In genomic region chr16:2089676-2090480, GRCh38 we compare ENCODE assay signal across 14 cellular contexts. TPM values are rescaled to one million over a fixed set of nuclear protein-coding genes. Genes with fewer than 3 reads are reported as not detected.
A peak's percentile ranks its signal among the peaks of the same experiment; 100 is the strongest.
DNase-seq lines count a peak whose midpoint lies in the region; ATAC-seq, FAIRE-seq and TF ChIP-seq lines count a peak whose summit lies in the region.
"Had no signal": no experiment of that assay in that cellular context is flagged by ENCODE, and none has a peak within 500 bp of the region (broad histone marks: within the 10 kb centered on the region; RNA-seq: fewer than 3 reads in every experiment).

No MANE protein-coding gene starts in this region.

- H3K4me3 Mint-ChIP-seq in T-cell, result no peak overlapping the region

- no peaks in the 10 kb centered on the region for H3K9me3 ChIP-seq in HCT116 (ENCODE audit: control insufficient read depth in 1 of 2, insufficient read depth in 1 of 2, low read depth in 1 of 2, low read length in 2 of 2)
- H3K9me3 ChIP-seq in K562 (replicated peaks; ENCODE audit: control insufficient read depth, insufficient read depth, low read depth, low read length), result no peaks in the 10 kb centered on the region
- no peaks in the 10 kb centered on the region for H3K9me3 ChIP-seq in kidney (ENCODE audit: control insufficient read depth in 1 of 2, low read length in 2 of 2)

- no peak for TF ChIP-seq EP300 in K562 (IDR thresholded peaks at IDR 0.05; ENCODE audit: low read length)

- H3K4me1 ChIP-seq in HCT116 (ENCODE audit: control insufficient read depth in 1 of 2, insufficient read depth in 2 of 2, low read length in 2 of 2) (peaks cover 9 to 29% of the 10 kb centered on the region in 2 experiments), K562 (replicated peaks in 1 of 2; ENCODE audit: control insufficient read depth in 2 of 2, insufficient read depth in 2 of 2, low read length in 2 of 2) (peaks cover 0 to 25% of the 10 kb centered on the region in 2 experiments; a peak in 1 of 5 replicates), kidney (ENCODE audit: control insufficient read depth in 1 of 2, insufficient read depth in 1 of 2, low read depth in 1 of 2, low read length in 2 of 2) (peaks cover 3 to 23% of the 10 kb centered on the region in 2 donors)

- H3K36me3 ChIP-seq in HCT116 (ENCODE audit: control insufficient read depth in 1 of 2, insufficient read depth in 2 of 2, low read length in 2 of 2) (peaks cover 5 to 18% of the 10 kb centered on the region in 2 experiments; a peak in 2 of 4 replicates), K562 (ENCODE audit: control insufficient read depth, insufficient read depth, low read length) (peaks cover 79% of the 10 kb centered on the region; the same call in 2 of the 3 replicates), kidney (ENCODE audit: control insufficient read depth in 1 of 2, insufficient read depth in 2 of 2, low read length in 2 of 2) (peaks cover 7 to 11% of the 10 kb centered on the region in 2 donors)

- TF ChIP-seq POLR2A in HCT116 (IDR thresholded peaks at IDR 0.05; ENCODE audit: borderline replicate concordance, extremely low read depth, insufficient read depth, insufficient read length), result no peak
- no peak for TF ChIP-seq POLR2A in K562 (conservative IDR thresholded peaks at IDR 0.05)

- H4K20me1 ChIP-seq in HCT116 (ENCODE audit: insufficient read depth), result no peaks in the 10 kb centered on the region
- no peaks in the 10 kb centered on the region for H4K20me1 ChIP-seq in K562 (replicated peaks; ENCODE audit: control insufficient read depth, insufficient read depth, low read length)

- no peaks in the 10 kb centered on the region for H3K9me2 ChIP-seq in HCT116 (ENCODE audit: insufficient read depth)

- H3K79me2 ChIP-seq in HCT116 (ENCODE audit: insufficient read depth, low read length), result no peaks in the 10 kb centered on the region
- H3K79me2 ChIP-seq in K562 (ENCODE audit: control insufficient read depth, insufficient read depth, low read length), result no peaks in the 10 kb centered on the region

- no peaks in the 10 kb centered on the region for H3K9me1 ChIP-seq in K562 (ENCODE audit: control insufficient read depth, insufficient read depth, low read length)

- CTCF ChIA-PET in HCT116 (lab: Charles Lee), result interaction anchor here (1.9 to 2.0 kb wide), 2 partner anchors 50 to 67 kb away, joined by 13 to 18 read pairs; no protein-coding TSS in a partner anchor
- CTCF ChIA-PET in K562 (lab: Yijun Ruan, JAX; ENCODE audit: low intra/inter-chr PET ratio), result no interaction called here
- CTCF ChIA-PET in T-cell (lab: Charles Lee), result no interaction called here

- ATAC-seq in HCT116 (no peak), K562 (no peak), sciatic nerve (peak; percentile 3), T-cell (replicated peaks in 1 of 4) (no peak)

- H3K27me3 ChIP-seq in HCT116 (ENCODE audit: insufficient read depth, low read length) (no peaks in the 10 kb centered on the region), K562 (ENCODE audit: control insufficient read depth in 2 of 2, insufficient read depth in 2 of 2, low read length in 2 of 2) (no peaks in the 10 kb centered on the region)

- H3K4me2 ChIP-seq in HCT116 (ENCODE audit: low read length) (peak overlapping the region; percentile 81; the same call in 1 of the 2 replicates), K562 (ENCODE audit: insufficient read depth, low read length) (no peak overlapping the region)

- RAD21 ChIA-PET in HCT116 (lab: Charles Lee; ENCODE audit: low non-redundant PET in 1 of 2, low total read pairs in 2 of 2, uncharacterized antibody in 2 of 2, unreplicated experiment in 2 of 2), result no interaction called here

- BruUV-seq in HCT116 (replicated peaks; lab: Mats Ljungman, UMichigan), result TSS peak; percentile 38
- no TSS peak for BruUV-seq in K562 (replicated peaks; lab: Mats Ljungman, UMichigan)

- TF ChIP-seq RAD21 in HCT116 (IDR thresholded peaks at IDR 0.05; ENCODE audit: low read depth) (no peak), K562 (CRISPR knock-in tag; conservative IDR thresholded peaks at IDR 0.05 in 1 of 2, IDR thresholded peaks at IDR 0.05 in 1 of 2) (no peak)

- H3K27ac ChIP-seq in HCT116 (ENCODE audit: low read depth, low read length), result peak overlapping the region; percentile 80
- H3K27ac ChIP-seq in K562 (ENCODE audit: extremely low read depth, low read depth, low read length), result no peak overlapping the region
- H3K27ac ChIP-seq in kidney (ENCODE audit: low read depth in 2 of 2, low read length in 2 of 2), result peak overlapping the region; percentile 89 to 96

- no peak overlapping the region for H3K27ac Mint-ChIP-seq in T-cell

- 95% methylated on average over 26 of the region's 47 CpGs for WGBS in K562 (ENCODE audit: insufficient coverage, low coverage, missing lambda C conversion rate)

- DNase-seq in HCT116 (ENCODE audit: low read depth, low spot score) (no peak), K562 (ENCODE audit: extremely low read depth in 1 of 4, low spot score in 3 of 4) (no peak), kidney (no peak), sciatic nerve (ENCODE audit: low spot score) (no peak), T-cell (no peak), hepatic stellate cell (ENCODE audit: low spot score) (no peak), HCEC 1CT (no peak)
- no peak for DNase-seq in activated CD8-positive, alpha-beta memory T cell treated with anti-CD3 and anti-CD28 coated beads, Interleukin-2, amount 50 U/mL, for 4 hours
- DNase-seq: activated effector memory CD4-positive, alpha-beta T cell treated with Interleukin-2 at 50 U/mL for 16 hours; aorta; GDM1; NCI-H2227 treated with DMSO at 0.1 percent for 48 hours; stimulated activated CD4-positive, alpha-beta T cell treated with anti-CD3 and anti-CD28 coated beads, Interleukin-2, amount 100 ng/mL, for 48 hours; T-helper 2 cell had no signal

- in situ Hi-C loops in K562 (cut with MboI), result loop anchor here (10.0 kb wide), 1 partner anchor 55 kb away; the partner anchor contains the start of gene RAB26

- H2AFZ ChIP-seq in HCT116 (ENCODE audit: low read depth, low read length, poor library complexity, severe bottlenecking) (no peak overlapping the region), K562 (ENCODE audit: low read depth, low read length) (no peak overlapping the region)

- H3K9ac ChIP-seq in HCT116 (ENCODE audit: low read length), result peak overlapping the region; percentile 44; the same call in 1 of the 2 replicates
- H3K9ac ChIP-seq in K562 (ENCODE audit: insufficient read depth in 1 of 2, low read depth in 2 of 2, low read length in 2 of 2), result no peak overlapping the region; a peak in 1 of 4 replicates
- H3K9ac ChIP-seq in kidney (ENCODE audit: low read length in 2 of 2), result peak overlapping the region in 1 of 2 donors; percentile 73

- intact Hi-C loops in HCT116 (cut with micrococcal nuclease) (loop anchor here (2.0 kb wide), 1 partner anchor 67 kb away; no protein-coding TSS in a partner anchor), K562 (cut with micrococcal nuclease) (no loop called here), kidney (cut with DNase I) (no loop called here), sciatic nerve (cut with DNase I) (no loop called here)

- H3K27me3 Mint-ChIP-seq in T-cell, result no peaks in the 10 kb centered on the region

- POLR2A ChIA-PET in HCT116 (lab: Charles Lee) (interaction anchor here (1.0 kb wide), 1 partner anchor 86 kb away, joined by 3 read pairs; no protein-coding TSS in a partner anchor), K562 (lab: Yijun Ruan, JAX) (no interaction called here), T-cell (lab: Charles Lee) (no interaction called here)

- H3K36me3 Mint-ChIP-seq in T-cell, result peaks cover 12% of the 10 kb centered on the region

- H3K9me3 Mint-ChIP-seq in T-cell, result no peaks in the 10 kb centered on the region

- no peak for FAIRE-seq in K562 (lab: Jason Lieb, UNC)
- FAIRE-seq in kidney (lab: Jason Lieb, UNC), result no peak

- H3K4me1 Mint-ChIP-seq in T-cell, result no peaks in the 10 kb centered on the region

- no peak for TF ChIP-seq CTCF in HCT116 (IDR thresholded peaks at IDR 0.05 in 2 of 3, conservative IDR thresholded peaks at IDR 0.05 in 1 of 3; ENCODE audit: borderline replicate concordance in 1 of 3, insufficient read depth in 1 of 3, low read depth in 2 of 3, low read length in 2 of 3)
- no peak for TF ChIP-seq CTCF in K562 (IDR thresholded peaks at IDR 0.05 in 2 of 3, conservative IDR thresholded peaks at IDR 0.05 in 1 of 3; ENCODE audit: insufficient read depth in 2 of 3, low read depth in 1 of 3, low read length in 3 of 3)
- TF ChIP-seq CTCF in kidney (IDR thresholded peaks at IDR 0.05; ENCODE audit: borderline replicate concordance, extremely low read depth, insufficient read depth), result no peak

- no peak overlapping the region for H3K4me3 ChIP-seq in HCT116 (replicated peaks in 1 of 2; ENCODE audit: low read depth in 1 of 2, low read length in 2 of 2)
- H3K4me3 ChIP-seq in K562, result no peak overlapping the region
- H3K4me3 ChIP-seq in kidney (ENCODE audit: low read length in 2 of 2), result peak overlapping the region; percentile 12 to 66

RNA-seq across cellular contexts. Expression of gene TSC2, which starts 42.1 kb away (rescaled TPM):
- total RNA-seq in HCT116 (2021; ENCODE audit: unreplicated experiment), result 74.1 TPM
- 62.2 and 63.0 TPM in 2 replicates for polyA plus RNA-seq in HCT116 (2012)
- total RNA-seq in K562 (2011; cell fraction: chromatin; rRNA removed; ENCODE audit: low replicate concordance), result 274 and 710 TPM in 2 replicates
- 311 and 338 TPM in 2 replicates for total RNA-seq in K562 (2011; cell fraction: nucleolus; rRNA removed)
- total RNA-seq in K562 (2011; cell fraction: nucleoplasm; rRNA removed), result 244 and 254 TPM in 2 replicates
- 20.3 and 28.1 TPM in 2 replicates for total RNA-seq in K562 (2014; rRNA removed)
- 15.0 and 20.1 TPM in 2 replicates for total RNA-seq in K562 (2014; rRNA removed; fragmentation: Illumina TruSeq; extraction: Trizol)
- 16.6 and 19.6 TPM in 2 replicates for total RNA-seq in K562 (2015; rRNA removed; fragmentation: Illumina TruSeq; extraction: Trizol)
- 65.8 and 68.1 TPM in 2 replicates for total RNA-seq in K562 (2021)
- 15.5 and 35.5 TPM in 2 replicates for polyA plus RNA-seq in K562 (2011; rRNA removed)
- polyA plus RNA-seq in K562 (2011; cell fraction: cytosol; rRNA removed), result 21.9 and 33.6 TPM in 2 replicates
- polyA plus RNA-seq in K562 (2011; cell fraction: nucleus; rRNA removed), result 157 and 220 TPM in 2 replicates
- polyA plus RNA-seq in K562 (2012), result 46.9 and 75.1 TPM in 2 replicates
- polyA plus RNA-seq in K562 (2014; fragmentation: Illumina TruSeq; extraction: Trizol), result 27.8 and 35.8 TPM in 2 replicates
- 1 to 10 TPM; 1.3 to 2.3 TPM for polyA plus RNA-seq in K562 (2014; fragmentation: Nextera tagmentation; extraction: Ambion mirVana)
- polyA plus RNA-seq in K562 (2014; rRNA removed), result 32.0 and 35.2 TPM in 2 replicates
- polyA minus RNA-seq in K562 (2011; rRNA and poly(A)+ RNA removed), result 41.8 and 43.8 TPM in 2 replicates
- 49.2 and 80.8 TPM in 2 replicates for polyA minus RNA-seq in K562 (2011; cell fraction: cytosol; rRNA and poly(A)+ RNA removed)
- 48.9 and 58.8 TPM in 2 replicates for polyA minus RNA-seq in K562 (2011; cell fraction: nucleus; rRNA and poly(A)+ RNA removed)
- total RNA-seq in kidney, result 151 TPM
- 40.0 TPM for polyA plus RNA-seq in kidney (ENCODE audit: insufficient read depth, low read depth, low replicate concordance)
- 156 TPM for total RNA-seq in sciatic nerve
- total RNA-seq in T-cell, result 100 to 1,000 TPM; 134 to 181 (median 161) TPM

RNA-seq across cellular contexts. Expression of gene NTHL1, which starts 42.2 kb away (rescaled TPM):
- total RNA-seq in HCT116 (2021; ENCODE audit: unreplicated experiment) (40.1 TPM), K562 (2014; rRNA removed) (58.8 and 76.7 TPM in 2 replicates), K562 (2014; rRNA removed; fragmentation: Illumina TruSeq; extraction: Trizol) (3.6 and 6.7 TPM in 2 replicates), K562 (2015; rRNA removed; fragmentation: Illumina TruSeq; extraction: Trizol) (27.9 and 30.6 TPM in 2 replicates), K562 (2021) (43.5 and 54.2 TPM in 2 replicates), kidney (15.3 TPM), sciatic nerve (21.8 TPM), T-cell (10 to 100 TPM in 3 of 5 donors, 1 to 10 TPM in 2; 5.8 to 24.1 (median 18.3) TPM)
- 27.3 and 28.3 TPM in 2 replicates for polyA plus RNA-seq in HCT116 (2012)
- 7.3 and 19.8 TPM in 2 replicates for total RNA-seq in K562 (2011; cell fraction: chromatin; rRNA removed; ENCODE audit: low replicate concordance)
- total RNA-seq in K562 (2011; cell fraction: nucleolus; rRNA removed), result 25.7 and 29.0 TPM in 2 replicates
- 12.0 and 20.0 TPM in 2 replicates for total RNA-seq in K562 (2011; cell fraction: nucleoplasm; rRNA removed)
- polyA plus RNA-seq in K562 (2011; rRNA removed) (17.6 and 27.0 TPM in 2 replicates), K562 (2014; fragmentation: Illumina TruSeq; extraction: Trizol) (11.4 and 20.2 TPM in 2 replicates), K562 (2014; fragmentation: Nextera tagmentation; extraction: Ambion mirVana) (1 to 10 TPM; 1.1 to 4.7 TPM), K562 (2014; rRNA removed) (45.0 and 52.8 TPM in 2 replicates), kidney (ENCODE audit: insufficient read depth, low read depth, low replicate concordance) (36.0 TPM)
- 49.2 and 100 TPM in 2 replicates for polyA plus RNA-seq in K562 (2011; cell fraction: cytosol; rRNA removed)
- 20.3 and 30.8 TPM in 2 replicates for polyA plus RNA-seq in K562 (2011; cell fraction: nucleus; rRNA removed)
- polyA plus RNA-seq in K562 (2012), result 27.8 and 29.2 TPM in 2 replicates
- 5.4 and 8.8 TPM in 2 replicates for polyA minus RNA-seq in K562 (2011; rRNA and poly(A)+ RNA removed)
- polyA minus RNA-seq in K562 (2011; cell fraction: cytosol; rRNA and poly(A)+ RNA removed), result 14.4 and 19.7 TPM in 2 replicates
- polyA minus RNA-seq in K562 (2011; cell fraction: nucleus; rRNA and poly(A)+ RNA removed), result 7.1 TPM in 2 replicates

RNA-seq across cellular contexts. Expression of gene PKD1, which starts 45.8 kb away (rescaled TPM):
- total RNA-seq in HCT116 (2021; ENCODE audit: unreplicated experiment) (137 TPM), K562 (2014; rRNA removed) (35.9 and 37.1 TPM in 2 replicates), K562 (2014; rRNA removed; fragmentation: Illumina TruSeq; extraction: Trizol) (4.5 and 7.0 TPM in 2 replicates), K562 (2015; rRNA removed; fragmentation: Illumina TruSeq; extraction: Trizol) (20.2 and 23.9 TPM in 2 replicates), K562 (2021) (65.5 and 93.5 TPM in 2 replicates), kidney (88.3 TPM), sciatic nerve (159 TPM), T-cell (100 to 1,000 TPM in 4 of 5 donors, 10 to 100 TPM in 1; 99.4 to 152 (median 137) TPM)
- 109 and 142 TPM in 2 replicates for polyA plus RNA-seq in HCT116 (2012)
- 153 and 616 TPM in 2 replicates for total RNA-seq in K562 (2011; cell fraction: chromatin; rRNA removed; ENCODE audit: low replicate concordance)
- total RNA-seq in K562 (2011; cell fraction: nucleolus; rRNA removed), result 429 and 449 TPM in 2 replicates
- total RNA-seq in K562 (2011; cell fraction: nucleoplasm; rRNA removed), result 168 and 178 TPM in 2 replicates
- polyA plus RNA-seq in K562 (2011; rRNA removed) (12.6 and 21.4 TPM in 2 replicates), K562 (2014; fragmentation: Illumina TruSeq; extraction: Trizol) (6.9 and 21.8 TPM in 2 replicates), K562 (2014; fragmentation: Nextera tagmentation; extraction: Ambion mirVana) (under 1 TPM; 0.23 to 0.28 TPM), K562 (2014; rRNA removed) (42.3 and 54.4 TPM in 2 replicates), kidney (ENCODE audit: insufficient read depth, low read depth, low replicate concordance) (16.2 TPM)
- 19.4 and 51.6 TPM in 2 replicates for polyA plus RNA-seq in K562 (2011; cell fraction: cytosol; rRNA removed)
- polyA plus RNA-seq in K562 (2011; cell fraction: nucleus; rRNA removed), result 204 and 342 TPM in 2 replicates
- 41.5 and 96.4 TPM in 2 replicates for polyA plus RNA-seq in K562 (2012)
- 11.9 and 18.2 TPM in 2 replicates for polyA minus RNA-seq in K562 (2011; rRNA and poly(A)+ RNA removed)
- 46.2 and 53.6 TPM in 2 replicates for polyA minus RNA-seq in K562 (2011; cell fraction: cytosol; rRNA and poly(A)+ RNA removed)
- 87.5 and 110 TPM in 2 replicates for polyA minus RNA-seq in K562 (2011; cell fraction: nucleus; rRNA and poly(A)+ RNA removed)

RNA-seq across cellular contexts. Expression of gene RAB26, which starts 58.5 kb away (rescaled TPM):
- 44.9 TPM for total RNA-seq in HCT116 (2021; ENCODE audit: unreplicated experiment)
- 43.9 and 46.7 TPM in 2 replicates for polyA plus RNA-seq in HCT116 (2012)
- total RNA-seq in K562 (2011; cell fraction: chromatin; rRNA removed; ENCODE audit: low replicate concordance), result 8.2 and 15.9 TPM in 2 replicates
- 15.8 and 18.8 TPM in 2 replicates for total RNA-seq in K562 (2011; cell fraction: nucleolus; rRNA removed)
- total RNA-seq in K562 (2011; cell fraction: nucleoplasm; rRNA removed), result 11.4 and 14.5 TPM in 2 replicates
- total RNA-seq in K562 (2014; rRNA removed), result 2.9 and 3.5 TPM in 2 replicates
- total RNA-seq in K562 (2014; rRNA removed; fragmentation: Illumina TruSeq; extraction: Trizol), result 0.58 and 0.77 TPM in 2 replicates
- total RNA-seq in K562 (2015; rRNA removed; fragmentation: Illumina TruSeq; extraction: Trizol), result 0.94 and 1.8 TPM in 2 replicates
- total RNA-seq in K562 (2021), result 3.0 and 3.1 TPM in 2 replicates
- polyA plus RNA-seq in K562 (2011; rRNA removed), result 5.3 and 13.0 TPM in 2 replicates
- polyA plus RNA-seq in K562 (2011; cell fraction: cytosol; rRNA removed), result 4.8 and 7.7 TPM in 2 replicates
- 65.3 and 85.4 TPM in 2 replicates for polyA plus RNA-seq in K562 (2011; cell fraction: nucleus; rRNA removed)
- polyA plus RNA-seq in K562 (2012), result 6.6 and 10.4 TPM in 2 replicates
- polyA plus RNA-seq in K562 (2014; fragmentation: Illumina TruSeq; extraction: Trizol), result 2.1 and 2.2 TPM in 2 replicates
- under 1 TPM; 0.25 to 0.63 TPM for polyA plus RNA-seq in K562 (2014; fragmentation: Nextera tagmentation; extraction: Ambion mirVana)
- 3.8 and 6.1 TPM in 2 replicates for polyA plus RNA-seq in K562 (2014; rRNA removed)
- polyA minus RNA-seq in K562 (2011; rRNA and poly(A)+ RNA removed), result 1.2 and 2.2 TPM in 2 replicates
- 1.8 TPM in 1 of 2 replicates, not detected in the other for polyA minus RNA-seq in K562 (2011; cell fraction: cytosol; rRNA and poly(A)+ RNA removed)
- 4.6 and 8.0 TPM in 2 replicates for polyA minus RNA-seq in K562 (2011; cell fraction: nucleus; rRNA and poly(A)+ RNA removed)
- total RNA-seq in kidney, result 1.5 TPM
- 3.0 TPM for polyA plus RNA-seq in kidney (ENCODE audit: insufficient read depth, low read depth, low replicate concordance)
- total RNA-seq in sciatic nerve, result 0.40 TPM
- under 1 TPM in 2 of 5 donors, not detected in 3; 0.19 to 0.66 TPM for total RNA-seq in T-cell

Comparison
In these comparisons a context has a peak if more than half of its experiments do, and no peak if none do; other contexts are left out.
1. H3K4me3 ChIP-seq: peak in kidney (2 of 2); none in HCT116 (0 of 2) and K562 (single experiment).
2. Of the 22 proteins assayed by ChIP-seq in both K562 and HCT116: peak only in K562: none; only in HCT116: POLR2AphosphoS5; in both: none; in neither: 21.